In genomic region chr1:202165942-202166843, GRCh38 we compare ENCODE assay signal across 1 cellular context.
TF ChIP-seq lines count a peak whose summit lies in the region.

No MANE protein-coding gene starts in this region.

TF ChIP-seq in K562, 482 proteins besides CTCF, POLR2A, EP300 and RAD21 (continued from another document and continues in another):
- peak; percentile 49; the same call in 1 of the 2 replicates for TF ChIP-seq ZNF592 (IDR thresholded peaks at IDR 0.05)
- TF ChIP-seq KDM1A (IDR thresholded peaks at IDR 0.05): peak; percentile 59; a peak in 1 of 4 replicates
- no peak for TF ChIP-seq NFE2L1 (tag; IDR thresholded peaks at IDR 0.05; ENCODE audit: borderline replicate concordance, low read depth)
- peak; percentile 69 to 81 for TF ChIP-seq FOXK2 (conservative IDR thresholded peaks at IDR 0.05 in 1 of 2, IDR thresholded peaks at IDR 0.05 in 1 of 2; ENCODE audit: low read depth in 2 of 2)
- TF ChIP-seq ZEB2 (IDR thresholded peaks at IDR 0.05): peak; percentile 91
- no peak for TF ChIP-seq FOXM1 (IDR thresholded peaks at IDR 0.05; ENCODE audit: low read depth)
- 0 out of 2 replicates have a peak, but pooled peaks have one; percentile 12 for TF ChIP-seq FOXM1 (CRISPR knock-in tag; IDR thresholded peaks at IDR 0.05; ENCODE audit: low read depth)
- TF ChIP-seq ZNF316 (IDR thresholded peaks at IDR 0.05): peak; percentile 52
- TF ChIP-seq KDM5B (IDR thresholded peaks at IDR 0.05; ENCODE audit: insufficient replicate concordance, low read depth, low read length): peak; percentile 47
- TF ChIP-seq BHLHE40 (IDR thresholded peaks at IDR 0.05; ENCODE audit: low read length): peak; percentile 44; the same call in 1 of the 2 replicates
- TF ChIP-seq CBX5 (IDR thresholded peaks at IDR 0.05; ENCODE audit: borderline replicate concordance, low read depth): no peak
- no peak for TF ChIP-seq POLR3A (IDR thresholded peaks at IDR 0.05; ENCODE audit: borderline replicate concordance, extremely low read depth, insufficient read depth, insufficient read length)
- peak; percentile 86 for TF ChIP-seq ZNF740 (CRISPR knock-in tag; IDR thresholded peaks at IDR 0.05)
- no peak; a peak in 1 of 4 replicates for TF ChIP-seq ZNF740 (tag; IDR thresholded peaks at IDR 0.05)
- no peak for TF ChIP-seq MAFK (IDR thresholded peaks at IDR 0.05; ENCODE audit: low read length)
- TF ChIP-seq PKNOX1 (IDR thresholded peaks at IDR 0.05): no peak
- no peak for TF ChIP-seq RUNX1 (IDR thresholded peaks at IDR 0.05; ENCODE audit: low read depth)
- TF ChIP-seq ZNF407 (IDR thresholded peaks at IDR 0.05; ENCODE audit: low read depth): no peak
- peak; percentile 51 for TF ChIP-seq SMARCE1 (IDR thresholded peaks at IDR 0.05)
- no peak for TF ChIP-seq MXI1 (IDR thresholded peaks at IDR 0.05; ENCODE audit: low read depth, low read length)
- TF ChIP-seq MYNN (IDR thresholded peaks at IDR 0.05): peak; percentile 53
- no peak for TF ChIP-seq MYNN (CRISPR knock-in tag; IDR thresholded peaks at IDR 0.05)
- TF ChIP-seq CBFA2T2 (conservative IDR thresholded peaks at IDR 0.05): peak; percentile 79
- peak; percentile 21 for TF ChIP-seq HNRNPLL (IDR thresholded peaks at IDR 0.05; ENCODE audit: low read depth, low read length, poor library complexity, severe bottlenecking)
- TF ChIP-seq KLF16 (IDR thresholded peaks at IDR 0.05): no peak; the same call in 1 of the 2 replicates
- peak in 1 of 2 experiments; percentile 59; a peak in 1 of 4 replicates for TF ChIP-seq SIN3A (IDR thresholded peaks at IDR 0.05; ENCODE audit: borderline replicate concordance in 2 of 2, control insufficient read depth in 1 of 2, low read depth in 2 of 2, low read length in 2 of 2)
- no peak for TF ChIP-seq THAP7 (CRISPR knock-in tag; IDR thresholded peaks at IDR 0.05)
- TF ChIP-seq SMARCB1 (IDR thresholded peaks at IDR 0.05; ENCODE audit: insufficient read length, low read depth): peak; percentile 87
- TF ChIP-seq KDM4B (IDR thresholded peaks at IDR 0.05; ENCODE audit: borderline replicate concordance in 2 of 2, low read depth in 1 of 2): no peak
- TF ChIP-seq SUPT5H (IDR thresholded peaks at IDR 0.05): peak; percentile 26; the same call in 1 of the 2 replicates
- TF ChIP-seq ZBTB7A (IDR thresholded peaks at IDR 0.05; ENCODE audit: borderline replicate concordance, control insufficient read depth, low read depth, low read length): peak; percentile 78; the same call in 1 of the 2 replicates
- no peak for TF ChIP-seq ELF2 (CRISPR knock-in tag; IDR thresholded peaks at IDR 0.05)
- TF ChIP-seq ZBTB2 (IDR thresholded peaks at IDR 0.05): peak; percentile 72; the same call in 1 of the 2 replicates
- TF ChIP-seq HDAC1 (IDR thresholded peaks at IDR 0.05): peak in 1 of 2 experiments; percentile 62; a peak in 2 of 4 replicates
- TF ChIP-seq C11orf30 (IDR thresholded peaks at IDR 0.05; ENCODE audit: low read depth): peak; percentile 45
- TF ChIP-seq TSHZ1 (CRISPR knock-in tag; IDR thresholded peaks at IDR 0.05): no peak
- 0 out of 2 replicates have a peak, but pooled peaks have one; percentile 31 for TF ChIP-seq NFATC3 (IDR thresholded peaks at IDR 0.05)
- 0 out of 2 replicates have a peak, but pooled peaks have one; percentile 18 for TF ChIP-seq L3MBTL2 (IDR thresholded peaks at IDR 0.05)
- 0 out of 2 replicates have a peak, but pooled peaks have one; percentile 23 for TF ChIP-seq CREB1 (IDR thresholded peaks at IDR 0.05)
- no peak; the same call in 1 of the 2 replicates for TF ChIP-seq CREB1 (CRISPR knock-in tag; IDR thresholded peaks at IDR 0.05)
- peak; percentile 70; the same call in 1 of the 2 replicates for TF ChIP-seq TFAP4 (CRISPR knock-in tag; IDR thresholded peaks at IDR 0.05; ENCODE audit: borderline replicate concordance)
- peak; percentile 27; the same call in 1 of the 2 replicates for TF ChIP-seq HDAC2 (IDR thresholded peaks at IDR 0.05)
